8 cellular contexts compared by ENCODE assay signal in genomic region chr14:100546051-100546443, GRCh38. TPM values are rescaled to one million over a fixed set of nuclear protein-coding genes. Genes with fewer than 3 reads are reported as not detected.
DNase-seq lines count a peak whose midpoint lies in the region; ATAC-seq, FAIRE-seq and TF ChIP-seq lines count a peak whose summit lies in the region.
"Had no signal": no experiment of that assay in that cellular context is flagged by ENCODE, and none has a peak within 500 bp of the region (broad histone marks: within the 10 kb centered on the region; RNA-seq: fewer than 3 reads in every experiment).

No MANE protein-coding gene starts in this region.

- no peak for TF ChIP-seq EP300 in esophagus muscularis mucosa (IDR thresholded peaks at IDR 0.05)

- H3K36me3 ChIP-seq in esophagus muscularis mucosa: peaks cover 0 to 4% (median 0%) of the 10 kb centered on the region in 4 donors
- H3K36me3 ChIP-seq: adrenal gland had no signal

- no peak for FAIRE-seq in urothelium cell line (lab: Jason Lieb, UNC)

- no peak for TF ChIP-seq POLR2A in esophagus muscularis mucosa (IDR thresholded peaks at IDR 0.05; ENCODE audit: low read depth)

- no peaks in the 10 kb centered on the region for H3K9me3 ChIP-seq in esophagus muscularis mucosa
- H3K9me3 ChIP-seq: adrenal gland had no signal

- peak overlapping the region in 2 of 4 donors; percentile 64 to 68 for H3K27ac ChIP-seq in esophagus muscularis mucosa (replicated peaks in 1 of 4)

- 85% methylated on average over 5 of the region's 28 CpGs for WGBS in esophagus muscularis mucosa

- H3K27me3 ChIP-seq in esophagus muscularis mucosa: no peaks in the 10 kb centered on the region
- H3K27me3 ChIP-seq: adrenal gland had no signal

- H3K4me3 ChIP-seq in esophagus muscularis mucosa: peak overlapping the region; percentile 41 to 84 (median 52)

- peaks cover 5 to 35% (median 25%) of the 10 kb centered on the region in 4 donors for H3K4me1 ChIP-seq in esophagus muscularis mucosa

- no peak for TF ChIP-seq CTCF in GM10266 (IDR thresholded peaks at IDR 0.05; ENCODE audit: control insufficient read depth, insufficient read depth, low read depth, missing control alignments)
- TF ChIP-seq CTCF in esophagus muscularis mucosa (IDR thresholded peaks at IDR 0.05): no peak

- ATAC-seq in HG02642 (IDR thresholded peaks at IDR 0.05; ENCODE audit: poor library complexity, unreplicated experiment) (no peak), GM19324 (IDR thresholded peaks at IDR 0.05; ENCODE audit: low FRiP score, unreplicated experiment) (no peak)

- DNase-seq in GM10266 (ENCODE audit: extremely low spot score): peak; percentile 86
- DNase-seq in OCI-M1 (lab: John Stamatoyannopoulos, UW): peak; percentile 20
- DNase-seq in esophagus muscularis mucosa (ENCODE audit: extremely low spot score): no peak
- peak; percentile 26 for DNase-seq in stimulated activated CD8-positive, alpha-beta memory T cell treated with anti-CD3 and anti-CD28 coated beads, Interleukin-15, amount 100 ng/mL, for 24 hours (ENCODE audit: low read depth)
- no peak for DNase-seq in urothelium cell line (ENCODE audit: low spot score)

- intact Hi-C loops in esophagus muscularis mucosa (cut with DNase I): no loop called here

RNA-seq across cellular contexts. Expression of gene BEGAIN, which starts 41.2 kb away (rescaled TPM):
- total RNA-seq in esophagus muscularis mucosa: 1 to 10 TPM; 3.5 to 7.1 (median 6.6) TPM

Comparison
In these comparisons a context has a peak if more than half of its experiments do, and no peak if none do; other contexts are left out.
1. DNase-seq: peak in GM10266 (single experiment), OCI-M1 (single experiment) and stimulated activated CD8-positive, alpha-beta memory T cell treated with anti-CD3 and anti-CD28 coated beads, Interleukin-15, amount 100 ng/mL, for 24 hours (single experiment); none in esophagus muscularis mucosa (single experiment) and urothelium cell line (single experiment).